In the genomic region with DNA sequence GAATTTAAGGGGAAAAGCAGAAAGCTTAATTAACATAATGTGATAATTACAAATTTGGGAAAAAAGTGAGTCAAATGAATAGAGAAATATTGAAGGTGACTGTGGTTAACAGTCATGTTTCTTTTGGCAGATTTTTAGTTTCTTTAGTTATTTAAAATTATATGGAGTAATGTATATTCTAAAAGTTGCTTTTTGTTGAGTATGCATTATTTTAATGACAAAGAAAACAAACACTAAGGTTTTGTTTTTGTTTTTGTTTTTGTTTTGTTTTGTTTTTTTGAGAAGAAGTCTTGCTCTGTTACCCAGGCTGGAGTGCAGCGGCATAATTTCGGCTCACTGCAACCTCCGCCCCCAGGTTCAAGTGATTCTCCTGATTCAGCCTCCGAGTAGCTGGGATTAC, we compare ENCODE assay signal across 26 cellular contexts. TPM values are rescaled to one million over a fixed set of nuclear protein-coding genes. Genes with fewer than 3 reads are reported as not detected.
"Had no signal": no experiment of that assay in that cellular context is flagged by ENCODE, and none has a peak within 500 bp of the region (broad histone marks: within the 10 kb centered on the region; RNA-seq: fewer than 3 reads in every experiment).

No MANE protein-coding gene starts in this region.

- DNase-seq: naive thymus-derived CD8-positive, alpha-beta T cell; nephron progenitor cell; nucleus accumbens; pancreas; retina; stimulated activated CD4-positive, alpha-beta T cell treated with anti-CD3 and anti-CD28 coated beads, Interleukin-15, amount 100 ng/mL, for 24 hours; stimulated activated CD4-positive, alpha-beta T cell treated with anti-CD3 and anti-CD28 coated beads, Interleukin-2, amount 100 ng/mL, for 24 hours; stimulated activated CD4-positive, alpha-beta T cell treated with anti-CD3 and anti-CD28 coated beads, Interleukin-2, amount 100 ng/mL, for 48 hours; stimulated activated CD4-positive, alpha-beta T cell treated with anti-CD3 and anti-CD28 coated beads, Interleukin-4, amount 100 ng/mL, for 24 hours; stimulated activated naive B cell treated with anti-CD40 and anti-IgM and Interleukin-4, amounts not matched to agents 10 μg/mL and 1 μg/mL and 100 μg/mL, for 72 hours; stimulated activated naive CD4-positive, alpha-beta T cell treated with Interleukin-2 at 50 U/mL for 16 hours; stomach; trophoblast cell; upper lobe of left lung had no signal

- H3K4me1 ChIP-seq: pancreas, prostate gland, right atrium auricular region, stomach, thyroid gland, tibial nerve, upper lobe of left lung, vagina had no signal

- H3K27ac ChIP-seq: neutrophil, pancreas, prostate gland, right atrium auricular region, skin epidermis, stomach, thoracic aorta, thyroid gland, tibial nerve, upper lobe of left lung, vagina had no signal

- ATAC-seq: naive thymus-derived CD8-positive, alpha-beta T cell; natural killer cell treated with Interleukin-12 subunit alpha and Interleukin-12 subunit beta and Interleukin-15 and Interleukin-18, amount 100 ng/mL, for 72 hours; pancreas; sciatic nerve; stimulated activated effector memory CD8-positive, alpha-beta T cell treated with anti-CD3 and anti-CD28 coated beads, Interleukin-12 subunit alpha, Interleukin-12 subunit beta, amount 100 ng/mL, for 72 hours; stimulated activated naive B cell treated with anti-CD40 and anti-IgM and Interleukin-4, amounts not matched to agents 10 μg/mL and 1 μg/mL and 100 μg/mL, for 72 hours had no signal

- H3K9me3 ChIP-seq: neutrophil, pancreas, prostate gland, right atrium auricular region, stomach, thoracic aorta, thyroid gland, tibial nerve, upper lobe of left lung, vagina had no signal

- H3K36me3 ChIP-seq: neutrophil, pancreas, prostate gland, right atrium auricular region, stomach, thoracic aorta, thyroid gland, tibial nerve, upper lobe of left lung, vagina had no signal

- H3K4me3 ChIP-seq: pancreas, prostate gland, right atrium auricular region, skin epidermis, stomach, thoracic aorta, thyroid gland, tibial nerve, upper lobe of left lung, vagina had no signal

- H3K27me3 ChIP-seq: neutrophil, right atrium auricular region, stomach, thyroid gland, tibial nerve, upper lobe of left lung, vagina had no signal

- FAIRE-seq: pancreas, urothelium cell line had no signal

RNA-seq across cellular contexts. Expression of a gene that starts 30.3 kb away (rescaled TPM):
- polyA plus RNA-seq: naive thymus-derived CD8-positive, alpha-beta T cell had no signal
